1 cellular context compared by ENCODE assay signal in genomic region chr7:45911311-45911710, GRCh38.
TF ChIP-seq lines count a peak whose summit lies in the region.

No MANE protein-coding gene starts in this region.

TF ChIP-seq in GM23338, 12 proteins besides CTCF, POLR2A, EP300 and RAD21 (continued from another document):
- TF ChIP-seq ZNF462 (CRISPR knock-in tag; IDR thresholded peaks at IDR 0.05): no peak
- no peak for TF ChIP-seq POLR2AphosphoS5 (IDR thresholded peaks at IDR 0.05; ENCODE audit: low read depth)
- no peak for TF ChIP-seq STAT1 (IDR thresholded peaks at IDR 0.05; ENCODE audit: unreplicated experiment)
- TF ChIP-seq JUNB (IDR thresholded peaks at IDR 0.05; ENCODE audit: unreplicated experiment): no peak
- no peak for TF ChIP-seq EZH2phosphoT487 (IDR thresholded peaks at IDR 0.05; ENCODE audit: unreplicated experiment)
- no peak for TF ChIP-seq CREB1 (CRISPR knock-in tag; IDR thresholded peaks at IDR 0.05; ENCODE audit: low read depth)
- TF ChIP-seq EZH2 (IDR thresholded peaks at IDR 0.05; ENCODE audit: low read depth, unreplicated experiment): no peak
- no peak for TF ChIP-seq ETS1 (IDR thresholded peaks at IDR 0.05)
- no peak for TF ChIP-seq ZNF331 (CRISPR knock-in tag; IDR thresholded peaks at IDR 0.05; ENCODE audit: low read depth)
- TF ChIP-seq NANOG (IDR thresholded peaks at IDR 0.05; ENCODE audit: borderline replicate concordance): no peak
- no peak for TF ChIP-seq ZNF114 (CRISPR knock-in tag; IDR thresholded peaks at IDR 0.05)
